Comparison of ENCODE assay signal across 15 cellular contexts in genomic region chr1:3928622-3929021, GRCh38. TPM values are rescaled to one million over a fixed set of nuclear protein-coding genes. Genes with fewer than 3 reads are reported as not detected.
DNase-seq lines count a peak whose midpoint lies in the region; ATAC-seq and TF ChIP-seq lines count a peak whose summit lies in the region.
"Had no signal": no experiment of that assay in that cellular context is flagged by ENCODE, and none has a peak within 500 bp of the region (broad histone marks: within the 10 kb centered on the region; RNA-seq: fewer than 3 reads in every experiment).

No MANE protein-coding gene starts in this region.

- no peak for TF ChIP-seq CTCF in foreskin keratinocyte (conservative IDR thresholded peaks at IDR 0.05)

- H3K4me1 ChIP-seq in foreskin keratinocyte: no peaks in the 10 kb centered on the region

- H3K27ac ChIP-seq in foreskin keratinocyte: no peak overlapping the region
- H3K27ac ChIP-seq: 22Rv1, SJCRH30 had no signal

- DNase-seq in DMS53 (lab: John Stamatoyannopoulos, UW) (peak; percentile 50), DMS53 treated with DMSO at 0.1 percent for 48 hours (lab: John Stamatoyannopoulos, UW; ENCODE audit: unreplicated experiment) (no peak), DMS 273 treated with DMSO at 0.1 percent for 48 hours (lab: John Stamatoyannopoulos, UW) (peak; percentile 45), NCI-H69 (lab: John Stamatoyannopoulos, UW) (peak; percentile 63), foreskin keratinocyte (no peak), DMS79 (lab: John Stamatoyannopoulos, UW) (no peak), ureter (ENCODE audit: low spot score) (no peak), NCI-H2227 treated with DMSO at 0.1 percent for 48 hours (lab: John Stamatoyannopoulos, UW) (no peak)
- DNase-seq: DMS153, KBM-7, NCI-H1048, NCI-H2107, NCI-H526 treated with DMSO at 0.1 percent for 48 hours had no signal

- ATAC-seq in foreskin keratinocyte: peak; percentile 23

- H3K27me3 ChIP-seq in foreskin keratinocyte: no peaks in the 10 kb centered on the region

RNA-seq across cellular contexts. Expression of gene C1orf174, which starts 28.6 kb away (rescaled TPM):
- 35.7 and 41.1 TPM in 2 replicates for total RNA-seq in foreskin keratinocyte
- 27.5 and 32.8 TPM in 2 replicates for polyA plus RNA-seq in foreskin keratinocyte
- total RNA-seq in ureter: 23.2 TPM

Comparison
In these comparisons a context has a peak if more than half of its experiments do, and no peak if none do; other contexts are left out.
1. DNase-seq: peak in DMS53 (single experiment), DMS 273 treated with DMSO at 0.1 percent for 48 hours (single experiment) and NCI-H69 (single experiment); none in DMS53 treated with DMSO at 0.1 percent for 48 hours (single experiment), foreskin keratinocyte (0 of 2), DMS79 (single experiment), ureter (single experiment) and NCI-H2227 treated with DMSO at 0.1 percent for 48 hours (single experiment).